24 cellular contexts compared by ENCODE assay signal in the genomic region with DNA sequence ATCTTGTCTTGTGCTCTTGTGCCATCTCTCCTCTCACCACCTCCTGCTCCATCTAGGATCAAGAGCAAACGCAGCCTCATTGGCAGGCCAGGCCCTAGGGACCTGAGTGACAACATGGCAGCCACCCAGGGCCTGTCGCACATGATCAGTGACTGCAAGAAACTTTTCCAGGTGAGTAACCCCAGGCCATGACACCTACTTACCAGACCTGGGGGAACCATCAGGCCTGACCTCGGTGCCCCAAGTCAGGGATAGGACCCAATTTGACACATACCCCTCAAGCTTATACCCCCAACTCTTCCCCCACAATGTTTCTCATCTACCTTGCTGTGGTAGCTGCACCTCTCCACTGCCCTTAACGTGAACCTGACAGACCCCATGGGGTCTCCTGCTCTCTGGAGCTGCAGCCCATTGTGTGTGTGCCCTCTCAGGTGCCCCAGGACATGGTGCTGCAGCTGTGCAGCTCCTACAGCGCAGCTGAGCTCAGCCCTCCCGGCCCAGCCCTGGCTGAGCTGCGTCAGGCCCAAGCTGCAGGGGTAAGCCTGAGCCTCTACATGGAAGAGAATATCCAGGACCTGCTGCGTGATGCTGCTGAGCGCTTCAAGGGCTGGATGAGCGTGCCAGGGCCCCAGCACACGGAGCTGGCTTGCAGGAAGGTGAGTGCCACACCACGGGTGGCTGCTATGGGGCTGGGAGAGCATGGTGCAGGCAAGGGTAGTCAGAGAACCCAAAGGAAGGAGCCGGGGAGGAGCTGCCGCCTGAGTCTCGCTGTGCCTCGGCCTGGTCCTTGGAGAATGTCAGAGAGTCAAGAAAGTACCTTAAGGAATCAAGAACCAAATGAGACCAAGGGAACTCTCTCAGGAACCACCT.
"Had no signal": no experiment of that assay in that cellular context is flagged by ENCODE, and none has a peak within 500 bp of the region (broad histone marks: within the 10 kb centered on the region; RNA-seq: fewer than 3 reads in every experiment).

No MANE protein-coding gene starts in this region.

- H3K27me3 Mint-ChIP-seq: progenitor cell of endocrine pancreas; stimulated activated naive CD8-positive, alpha-beta T cell treated with anti-CD3 and anti-CD28 coated beads, Interleukin-15, Interleukin-2, amounts not matched to agents 100 ng/mL and 50 ng/mL, for 24 hours had no signal

- H3K4me3 ChIP-seq: colonic mucosa, esophagus muscularis mucosa, gastroesophageal sphincter, heart left ventricle, hepatocyte, right atrium auricular region, skin epidermis, suprapubic skin had no signal

- H3K4me3 Mint-ChIP-seq: natural killer cell; stimulated activated naive B cell treated with anti-CD40 and anti-IgM and Interleukin-4, amounts not matched to agents 10 μg/mL and 1 μg/mL and 100 μg/mL, for 72 hours; stimulated activated naive CD8-positive, alpha-beta T cell treated with anti-CD3 and anti-CD28 coated beads, Interleukin-15, Interleukin-2, amounts not matched to agents 100 ng/mL and 50 ng/mL, for 24 hours had no signal

- H3K27ac ChIP-seq: colonic mucosa, esophagus muscularis mucosa, foreskin keratinocyte, gastroesophageal sphincter, heart left ventricle, hepatocyte, neutrophil, parathyroid adenoma, right atrium auricular region, skin epidermis, suprapubic skin had no signal

- H3K27ac Mint-ChIP-seq: natural killer cell; progenitor cell of endocrine pancreas; stimulated activated naive B cell treated with anti-CD40 and anti-IgM and Interleukin-4, amounts not matched to agents 10 μg/mL and 1 μg/mL and 100 μg/mL, for 72 hours; stimulated activated naive CD8-positive, alpha-beta T cell treated with anti-CD3 and anti-CD28 coated beads, Interleukin-15, Interleukin-2, amounts not matched to agents 100 ng/mL and 50 ng/mL, for 24 hours had no signal

- H3K36me3 ChIP-seq: colonic mucosa, suprapubic skin had no signal

- H3K4me1 Mint-ChIP-seq: natural killer cell; stimulated activated naive B cell treated with anti-CD40 and anti-IgM and Interleukin-4, amounts not matched to agents 10 μg/mL and 1 μg/mL and 100 μg/mL, for 72 hours had no signal

- H3K9me3 Mint-ChIP-seq: natural killer cell; stimulated activated naive B cell treated with anti-CD40 and anti-IgM and Interleukin-4, amounts not matched to agents 10 μg/mL and 1 μg/mL and 100 μg/mL, for 72 hours; stimulated activated naive CD8-positive, alpha-beta T cell treated with anti-CD3 and anti-CD28 coated beads, Interleukin-15, Interleukin-2, amounts not matched to agents 100 ng/mL and 50 ng/mL, for 24 hours had no signal

- H3K79me2 ChIP-seq: hepatocyte, parathyroid adenoma had no signal

- H3K4me1 ChIP-seq: colonic mucosa, esophagus muscularis mucosa, foreskin keratinocyte, gastroesophageal sphincter, parathyroid adenoma, right atrium auricular region, suprapubic skin had no signal

- H3K9ac ChIP-seq: parathyroid adenoma had no signal

- H3K9me3 ChIP-seq: colonic mucosa, esophagus muscularis mucosa, gastroesophageal sphincter, heart left ventricle, neutrophil, right atrium auricular region, suprapubic skin had no signal

- FAIRE-seq: endothelial cell of umbilical vein, kidney had no signal

- DNase-seq: central memory CD4-positive, alpha-beta T cell; colonic mucosa; dermis blood vessel endothelial cell; effector memory CD4-positive, alpha-beta T cell; foreskin keratinocyte; heart left ventricle; kidney; natural killer cell; stimulated activated CD4-positive, alpha-beta T cell treated with anti-CD3 and anti-CD28 coated beads, Interleukin-15, amount 100 ng/mL, for 24 hours; stimulated activated CD4-positive, alpha-beta T cell treated with anti-CD3 and anti-CD28 coated beads, Interleukin-2, amount 100 ng/mL, for 48 hours; stimulated activated naive B cell treated with anti-CD40 and anti-IgM and Interleukin-4, amounts not matched to agents 10 μg/mL and 1 μg/mL and 100 μg/mL, for 72 hours; trophoblast cell had no signal

- H2AFZ ChIP-seq: hepatocyte, parathyroid adenoma had no signal

- ATAC-seq: foreskin keratinocyte; gastroesophageal sphincter; heart left ventricle; left lobe of liver; natural killer cell; stimulated activated naive B cell treated with anti-CD40 and anti-IgM and Interleukin-4, amounts not matched to agents 10 μg/mL and 1 μg/mL and 100 μg/mL, for 72 hours had no signal

- H3K36me3 Mint-ChIP-seq: natural killer cell; stimulated activated naive B cell treated with anti-CD40 and anti-IgM and Interleukin-4, amounts not matched to agents 10 μg/mL and 1 μg/mL and 100 μg/mL, for 72 hours had no signal

- H3K4me2 ChIP-seq: hepatocyte had no signal

- H3K27me3 ChIP-seq: colonic mucosa, foreskin keratinocyte, gastroesophageal sphincter, hepatocyte, neutrophil, right atrium auricular region, suprapubic skin had no signal
